Comparison of ENCODE assay signal across 22 cellular contexts in genomic region chr9:112194969-112195431, GRCh38. TPM values are rescaled to one million over a fixed set of nuclear protein-coding genes. Genes with fewer than 3 reads are reported as not detected.
DNase-seq lines count a peak whose midpoint lies in the region; ATAC-seq, FAIRE-seq and TF ChIP-seq lines count a peak whose summit lies in the region.
"Had no signal": no experiment of that assay in that cellular context is flagged by ENCODE, and none has a peak within 500 bp of the region (broad histone marks: within the 10 kb centered on the region; RNA-seq: fewer than 3 reads in every experiment).

No MANE protein-coding gene starts in this region.

- H2AFZ ChIP-seq in IMR-90 (replicated peaks; ENCODE audit: low read length, poor library complexity) = no peak overlapping the region

- H3K27ac ChIP-seq in IMR-90 (ENCODE audit: insufficient read depth, low read length) (no peak overlapping the region; the same call in 1 of the 2 replicates), ascending aorta (peak overlapping the region; percentile 62 to 70), temporal lobe (ENCODE audit: low read depth, low read length) (peak overlapping the region; percentile 36)
- H3K27ac ChIP-seq: BLaER1 treated with 17β-estradiol and CSF1 and Interleukin-3, amounts not matched to agents 10 nM and 100 nM; KMS-11; neutrophil; skin epidermis had no signal

- H3K79me1 ChIP-seq in IMR-90 (ENCODE audit: low read depth in 1 of 2, low read length in 2 of 2) = no peaks in the 10 kb centered on the region

- dilution Hi-C loops in IMR-90 (cut with HindIII; ENCODE audit: low sequenced_read_pairs, unreplicated experiment) = no loop called here

- TF ChIP-seq POLR2A in IMR-90 (IDR thresholded peaks at IDR 0.05; ENCODE audit: low read depth, low read length) (no peak), H54 (IDR thresholded peaks at IDR 0.05; ENCODE audit: low read depth, low read length) (no peak)

- H3K4me2 ChIP-seq in IMR-90 (ENCODE audit: low read depth, low read length) = peak overlapping the region; percentile 57; the same call in 1 of the 2 replicates
- H3K4me2 ChIP-seq: KMS-11 had no signal

- no peak overlapping the region for H3K14ac ChIP-seq in IMR-90 (replicated peaks; ENCODE audit: low read depth, low read length)

- H3K27me3 Mint-ChIP-seq in activated naive CD8-positive, alpha-beta T cell treated with anti-CD3 and anti-CD28 coated beads, Interleukin-2, amount 50 U/mL, for 24 hours = no peaks in the 10 kb centered on the region
- H3K27me3 Mint-ChIP-seq: memory B cell; stimulated activated naive CD8-positive, alpha-beta T cell treated with anti-CD3 and anti-CD28 coated beads, Interleukin-15, amount 100 ng/mL, for 72 hours had no signal

- ATAC-seq in IMR-90 (ENCODE audit: low read depth) (peak; percentile 42), left cardiac atrium (peak; percentile 62 to 80), HG03520 (IDR thresholded peaks at IDR 0.05; ENCODE audit: unreplicated experiment) (no peak)
- no peak for ATAC-seq in activated naive CD8-positive, alpha-beta T cell treated with anti-CD3 and anti-CD28 coated beads, Interleukin-2, amount 50 U/mL, for 24 hours
- ATAC-seq: stimulated activated naive CD8-positive, alpha-beta T cell treated with anti-CD3 and anti-CD28 coated beads, Interleukin-15, amount 100 ng/mL, for 72 hours had no signal

- DNase-seq in IMR-90 (peak; percentile 70), ascending aorta (ENCODE audit: low spot score in 2 of 2) (no peak), left cardiac atrium (no peak), H54 (ENCODE audit: insufficient read length, low spot score) (no peak)
- no peak for DNase-seq in activated naive CD8-positive, alpha-beta T cell treated with anti-CD3 and anti-CD28 coated beads, Interleukin-2, amount 50 U/mL, for 24 hours
- DNase-seq: activated CD4-positive, alpha-beta T cell treated with anti-CD3 and anti-CD28 coated beads, Interleukin-2, amount 50 U/mL, for 4 hours; activated T-cell treated with anti-CD3 and anti-CD28 coated beads, Interleukin-2, amount 50 U/mL, for 48 hours; dermis blood vessel endothelial cell; DMS79; HCEC 1CT; NCI-H187; NCI-H526 treated with DMSO at 0.1 percent for 48 hours; RPMI8226; stimulated activated naive CD8-positive, alpha-beta T cell treated with anti-CD3 and anti-CD28 coated beads, Interleukin-15, amount 100 ng/mL, for 72 hours had no signal

- no peak overlapping the region for H3K4ac ChIP-seq in IMR-90 (ENCODE audit: low read depth, low read length)

- H3K4me3 Mint-ChIP-seq in activated naive CD8-positive, alpha-beta T cell treated with anti-CD3 and anti-CD28 coated beads, Interleukin-2, amount 50 U/mL, for 24 hours = no peak overlapping the region
- H3K4me3 Mint-ChIP-seq: memory B cell; stimulated activated naive CD8-positive, alpha-beta T cell treated with anti-CD3 and anti-CD28 coated beads, Interleukin-15, amount 100 ng/mL, for 72 hours; T-helper 2 cell treated with Interferon-gamma antibody and Interleukin-4, amounts not matched to agents 5 μg/mL and 100 μg/mL, for 36 hours had no signal

- peaks cover 5% of the 10 kb centered on the region for H3K36me3 Mint-ChIP-seq in activated naive CD8-positive, alpha-beta T cell treated with anti-CD3 and anti-CD28 coated beads, Interleukin-2, amount 50 U/mL, for 24 hours (ENCODE audit: low read depth)

- H4K5ac ChIP-seq in IMR-90 (ENCODE audit: low read depth, low read length) = 0 out of 2 replicates have a peak overlapping the region, but pooled peaks have one; percentile 6

- TF ChIP-seq RAD21 in IMR-90 (IDR thresholded peaks at IDR 0.05; ENCODE audit: low read length) = no peak

- no peak overlapping the region for H3K56ac ChIP-seq in IMR-90 (ENCODE audit: extremely low read depth, insufficient read depth, low read length)

- no peak for FAIRE-seq in H54 (lab: Jason Lieb, UNC)

- no peak overlapping the region for H4K8ac ChIP-seq in IMR-90 (ENCODE audit: low read depth in 2 of 2, low read length in 2 of 2)

- 85% methylated on average over 3 of the region's 4 CpGs; no CpG with 5 or more reads in 1 of the 2 experiments for WGBS in IMR-90 (ENCODE audit: extremely low coverage in 2 of 2, insufficient read length in 1 of 2), 2 experiments

- H3K9ac ChIP-seq in IMR-90 (ENCODE audit: low read depth, low read length) = no peak overlapping the region
- H3K9ac ChIP-seq: BLaER1 treated with 17β-estradiol and CSF1 and Interleukin-3, amounts not matched to agents 10 nM and 100 nM; KMS-11 had no signal

- no TSS peak for BruUV-seq in IMR-90 (replicated peaks; lab: Mats Ljungman, UMichigan)

- H3K9me1 ChIP-seq in IMR-90 (ENCODE audit: insufficient read depth, low read length) = no peaks in the 10 kb centered on the region; the same call in 1 of the 2 replicates

- POLR2A ChIA-PET in IMR-90 (lab: Charles Lee; ENCODE audit: unreplicated experiment) = no interaction called here

- no peak overlapping the region for H2BK15ac ChIP-seq in IMR-90 (ENCODE audit: low read depth, low read length)

- H3K36me3 ChIP-seq in IMR-90 (ENCODE audit: control insufficient read depth, insufficient read depth, low read length) (no peaks in the 10 kb centered on the region; the same call in 1 of the 2 replicates), ascending aorta (no peaks in the 10 kb centered on the region)
- H3K36me3 ChIP-seq: neutrophil had no signal

- no peak overlapping the region for H4K91ac ChIP-seq in IMR-90 (ENCODE audit: insufficient read depth, low read depth, low read length)

- H2AK5ac ChIP-seq in IMR-90 (ENCODE audit: low read depth, low read length) = no peak overlapping the region

- H2BK20ac ChIP-seq in IMR-90 (ENCODE audit: low read depth, low read length) = no peak overlapping the region

- H3K27ac Mint-ChIP-seq in activated naive CD8-positive, alpha-beta T cell treated with anti-CD3 and anti-CD28 coated beads, Interleukin-2, amount 50 U/mL, for 24 hours = no peak overlapping the region
- H3K27ac Mint-ChIP-seq: memory B cell; stimulated activated naive CD8-positive, alpha-beta T cell treated with anti-CD3 and anti-CD28 coated beads, Interleukin-15, amount 100 ng/mL, for 72 hours; T-helper 2 cell treated with Interferon-gamma antibody and Interleukin-4, amounts not matched to agents 5 μg/mL and 100 μg/mL, for 36 hours had no signal

- H3K4me1 ChIP-seq in IMR-90 (ENCODE audit: control insufficient read depth, insufficient read depth, low read length) (peaks cover 4% of the 10 kb centered on the region), ascending aorta (peaks cover 0 to 5% of the 10 kb centered on the region in 2 donors)

- H3K23ac ChIP-seq in IMR-90 (ENCODE audit: low read depth, low read length) = no peak overlapping the region

- peaks cover 8% of the 10 kb centered on the region for H3K4me1 Mint-ChIP-seq in activated naive CD8-positive, alpha-beta T cell treated with anti-CD3 and anti-CD28 coated beads, Interleukin-2, amount 50 U/mL, for 24 hours
- H3K4me1 Mint-ChIP-seq: memory B cell had no signal

- no peaks in the 10 kb centered on the region for H4K20me1 ChIP-seq in IMR-90 (ENCODE audit: insufficient read depth, low read length)
- H4K20me1 ChIP-seq: BLaER1 treated with 17β-estradiol and CSF1 and Interleukin-3, amounts not matched to agents 10 nM and 100 nM had no signal

- no peak overlapping the region for H2AK9ac ChIP-seq in IMR-90 (replicated peaks; ENCODE audit: low read depth, low read length, poor library complexity)

- H3K4me3 ChIP-seq in IMR-90 (ENCODE audit: insufficient read depth, low read depth, low read length) (no peak overlapping the region), ascending aorta (peak overlapping the region in 1 of 2 donors; percentile 16)
- H3K4me3 ChIP-seq: BLaER1 treated with 17β-estradiol and CSF1 and Interleukin-3, amounts not matched to agents 10 nM and 100 nM; skin epidermis had no signal

- H3K27me3 ChIP-seq in IMR-90 (ENCODE audit: control insufficient read depth, insufficient read depth, low read length) = no peaks in the 10 kb centered on the region
- H3K27me3 ChIP-seq in ascending aorta = no peaks in the 10 kb centered on the region
- H3K27me3 ChIP-seq: BLaER1 treated with 17β-estradiol and CSF1 and Interleukin-3, amounts not matched to agents 10 nM and 100 nM; neutrophil had no signal

- CTCF ChIA-PET in IMR-90 (lab: Yijun Ruan, JAX) = interaction anchor here (0.7 to 1.2 kb wide), 2 partner anchors 14 to 25 kb away, joined by 3 read pairs; no protein-coding TSS in a partner anchor

- intact Hi-C loops in IMR-90 (cut with micrococcal nuclease) (no loop called here), ascending aorta (cut with DNase I) (no loop called here), left cardiac atrium (cut with DNase I) (no loop called here)

- in situ Hi-C loops in IMR-90 (cut with MboI; ENCODE audit: low sequenced_read_pairs) = no loop called here

- H2BK5ac ChIP-seq in IMR-90 (ENCODE audit: low read depth, low read length, poor library complexity, severe bottlenecking) = no peak overlapping the region

- H2BK120ac ChIP-seq in IMR-90 (ENCODE audit: low read depth, low read length) = no peak overlapping the region

- H3K9me3 ChIP-seq in IMR-90 (ENCODE audit: control insufficient read depth, insufficient read depth, low read length) (no peaks in the 10 kb centered on the region), ascending aorta (no peaks in the 10 kb centered on the region)
- H3K9me3 ChIP-seq: neutrophil had no signal

- H3K18ac ChIP-seq in IMR-90 (ENCODE audit: low read depth, low read length) = peak overlapping the region; percentile 75; the same call in 1 of the 2 replicates

- no peak for TF ChIP-seq CTCF in IMR-90 (conservative IDR thresholded peaks at IDR 0.05; ENCODE audit: low read depth, low read length)
- no peak for TF ChIP-seq CTCF in ascending aorta (IDR thresholded peaks at IDR 0.05)

- no peaks in the 10 kb centered on the region for H3K9me3 Mint-ChIP-seq in activated naive CD8-positive, alpha-beta T cell treated with anti-CD3 and anti-CD28 coated beads, Interleukin-2, amount 50 U/mL, for 24 hours
- H3K9me3 Mint-ChIP-seq: memory B cell; stimulated activated naive CD8-positive, alpha-beta T cell treated with anti-CD3 and anti-CD28 coated beads, Interleukin-15, amount 100 ng/mL, for 72 hours; T-helper 2 cell treated with Interferon-gamma antibody and Interleukin-4, amounts not matched to agents 5 μg/mL and 100 μg/mL, for 36 hours had no signal

TF ChIP-seq in IMR-90, 13 proteins besides CTCF, POLR2A, EP300 and RAD21:
- TF ChIP-seq USF2 (IDR thresholded peaks at IDR 0.05; ENCODE audit: low read depth, low read length) (no peak), CEBPB (IDR thresholded peaks at IDR 0.05; ENCODE audit: low read depth, low read length) (peak; percentile 67)

RNA-seq across cellular contexts. Expression of gene SUSD1, which starts 19.9 kb away (rescaled TPM):
- total RNA-seq in IMR-90 (2012; rRNA removed) = 4.2 and 4.7 TPM in 2 replicates
- 4.0 and 4.2 TPM in 2 replicates for polyA plus RNA-seq in IMR-90 (2012; rRNA removed)
- 3.4 and 3.8 TPM in 2 replicates for polyA plus RNA-seq in IMR-90 (2012; cell fraction: cytosol; rRNA removed)
- polyA plus RNA-seq in IMR-90 (2012; cell fraction: nucleus; rRNA removed; ENCODE audit: low replicate concordance) = 2.1 and 3.4 TPM in 2 replicates
- 13.0 TPM for total RNA-seq in ascending aorta
- total RNA-seq in left cardiac atrium = 10 to 100 TPM in 1 of 2 donors, 1 to 10 TPM in 1; 9.4 to 13.7 TPM
- total RNA-seq in temporal lobe = 35.9 TPM

Comparison
In these comparisons a context has a peak if more than half of its experiments do, and no peak if none do; other contexts are left out.
1. ATAC-seq: peak in IMR-90 (single experiment) and left cardiac atrium (2 of 2); none in HG03520 (single experiment) and activated naive CD8-positive, alpha-beta T cell treated with anti-CD3 and anti-CD28 coated beads, Interleukin-2, amount 50 U/mL, for 24 hours (single experiment).